ENCODE assay signal across 1 cellular context in genomic region chr15:31352283-31352880, GRCh38.
TF ChIP-seq lines count a peak whose summit lies in the region.

No MANE protein-coding gene starts in this region.

TF ChIP-seq in K562, 482 proteins besides CTCF, POLR2A, EP300 and RAD21 (continued from another document):
- TF ChIP-seq ZBTB2 (IDR thresholded peaks at IDR 0.05), result no peak
- no peak for TF ChIP-seq ZFP30 (CRISPR knock-in tag; IDR thresholded peaks at IDR 0.05; ENCODE audit: borderline replicate concordance)
- no peak for TF ChIP-seq RBM22 (IDR thresholded peaks at IDR 0.05; ENCODE audit: low read depth, low read length, poor library complexity, severe bottlenecking)
- no peak for TF ChIP-seq SOX6 (IDR thresholded peaks at IDR 0.05)
- no peak for TF ChIP-seq SRSF3 (IDR thresholded peaks at IDR 0.05; ENCODE audit: insufficient read depth, low read length)
- TF ChIP-seq MXI1 (IDR thresholded peaks at IDR 0.05; ENCODE audit: low read depth, low read length), result no peak
- TF ChIP-seq RFX5 (IDR thresholded peaks at IDR 0.05; ENCODE audit: low read depth, low read length), result no peak
- TF ChIP-seq CREB5 (CRISPR knock-in tag; IDR thresholded peaks at IDR 0.05), result no peak
- no peak for TF ChIP-seq ZNF23 (CRISPR knock-in tag; IDR thresholded peaks at IDR 0.05)
- TF ChIP-seq SMARCE1 (IDR thresholded peaks at IDR 0.05), result no peak
- no peak for TF ChIP-seq SRSF7 (optimal IDR thresholded peaks at IDR 0.05; ENCODE audit: low read depth, low read length)
- TF ChIP-seq CHCHD3 (CRISPR knock-in tag; IDR thresholded peaks at IDR 0.05), result no peak
- TF ChIP-seq ZFP1 (CRISPR knock-in tag; IDR thresholded peaks at IDR 0.05), result no peak
- no peak for TF ChIP-seq SAFB2 (IDR thresholded peaks at IDR 0.05; ENCODE audit: borderline replicate concordance, low read depth, low read length, severe bottlenecking)
- TF ChIP-seq SREBF2 (CRISPR knock-in tag; IDR thresholded peaks at IDR 0.05), result no peak
